In the genomic region with DNA sequence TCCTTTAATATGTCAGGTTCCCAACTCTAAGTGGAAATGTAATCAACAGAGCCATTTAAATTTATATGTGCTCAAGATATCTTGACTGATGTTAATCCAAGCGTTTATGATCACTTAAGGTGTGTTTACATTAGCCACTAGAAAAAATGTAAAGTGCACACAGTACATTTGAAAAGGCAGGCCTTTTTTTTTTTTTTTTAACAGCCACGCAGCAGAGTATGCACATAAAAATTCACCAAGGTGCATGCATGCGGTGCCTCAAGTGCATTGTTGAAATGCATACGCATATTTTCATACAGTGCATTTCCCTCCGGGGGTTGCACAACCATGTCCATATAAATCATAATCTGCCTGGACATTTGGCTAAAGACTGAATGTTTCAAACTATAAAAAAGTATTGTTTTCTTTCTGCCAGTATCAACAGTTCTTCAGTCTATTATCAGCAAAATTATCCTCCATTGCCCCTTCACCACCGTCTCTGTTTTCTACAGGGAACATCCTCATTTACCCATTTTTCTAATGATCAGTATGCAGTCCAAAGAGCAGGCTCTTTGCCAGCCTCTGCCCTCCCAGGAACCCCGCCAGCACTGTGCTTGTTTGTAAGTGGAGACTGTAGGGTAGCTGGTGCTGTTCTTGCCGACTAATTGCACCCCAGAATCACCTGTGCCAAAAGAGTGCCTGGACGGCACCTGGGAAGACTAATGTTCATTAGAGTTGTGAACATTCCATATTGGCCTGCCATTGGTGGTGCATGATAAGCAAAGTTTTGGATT, we compare ENCODE assay signal across 14 cellular contexts.
DNase-seq lines count a peak whose midpoint lies in the region; ATAC-seq and TF ChIP-seq lines count a peak whose summit lies in the region.
"Had no signal": no experiment of that assay in that cellular context is flagged by ENCODE, and none has a peak within 500 bp of the region (broad histone marks: within the 10 kb centered on the region; RNA-seq: fewer than 3 reads in every experiment).

No MANE protein-coding gene starts in this region.

- peak overlapping the region; percentile 54 for H3K4ac ChIP-seq in IMR-90 (ENCODE audit: low read depth, low read length)

- peak overlapping the region; percentile 21; the same call in 1 of the 2 replicates for H3K14ac ChIP-seq in IMR-90 (replicated peaks; ENCODE audit: low read depth, low read length)

- H2AFZ ChIP-seq in IMR-90 (replicated peaks; ENCODE audit: low read length, poor library complexity), result no peak overlapping the region

- TF ChIP-seq RAD21 in IMR-90 (IDR thresholded peaks at IDR 0.05; ENCODE audit: low read length), result no peak

- dilution Hi-C loops in IMR-90 (cut with HindIII; ENCODE audit: low sequenced_read_pairs, unreplicated experiment), result no loop called here

- H3K4me2 ChIP-seq in IMR-90 (ENCODE audit: low read depth, low read length), result peak overlapping the region; percentile 48; the same call in 1 of the 2 replicates
- H3K4me2 ChIP-seq: BLaER1 had no signal

- peak; percentile 8 for DNase-seq in IMR-90
- peak; percentile 68 to 88 for DNase-seq in NCI-H2081 (lab: John Stamatoyannopoulos, UW)
- peak; percentile 67 for DNase-seq in adipocyte (ENCODE audit: low read depth)
- peak in 2 of 3 donors; percentile 31 to 56 for DNase-seq in mucosa of descending colon
- DNase-seq in activated T-cell treated with anti-CD3 and anti-CD28 coated beads, Interleukin-2, amount 50 U/mL, for 48 hours, result no peak
- DNase-seq in sciatic nerve (ENCODE audit: low spot score), result no peak
- DNase-seq: activated CD8-positive, alpha-beta T cell treated with anti-CD3 and anti-CD28 coated beads, Interleukin-2, amount 10 ng/mL, durations not matched to agents 7 days and 5 days; activated gamma-delta T cell; dermis blood vessel endothelial cell; Karpas-422; NCI-H446 treated with DMSO at 0.1 percent for 48 hours; Peyer's patch had no signal

- in situ Hi-C loops in IMR-90 (cut with MboI; ENCODE audit: low sequenced_read_pairs), result no loop called here

- TF ChIP-seq CTCF in IMR-90 (conservative IDR thresholded peaks at IDR 0.05; ENCODE audit: low read depth, low read length), result no peak
- no peak for TF ChIP-seq CTCF in mucosa of descending colon (IDR thresholded peaks at IDR 0.05)

- peaks cover 25% of the 10 kb centered on the region for H3K4me1 ChIP-seq in IMR-90 (ENCODE audit: control insufficient read depth, insufficient read depth, low read length)
- H3K4me1 ChIP-seq in adipocyte (ENCODE audit: control insufficient read depth, insufficient read depth, low read length), result peaks cover 29% of the 10 kb centered on the region
- H3K4me1 ChIP-seq in mucosa of descending colon (ENCODE audit: low read depth), result peaks cover 5% of the 10 kb centered on the region

- peak overlapping the region in 1 of 2 experiments; percentile 1; a peak in 1 of 4 replicates for H4K8ac ChIP-seq in IMR-90 (ENCODE audit: low read depth in 2 of 2, low read length in 2 of 2)

- H3K4me3 ChIP-seq in IMR-90 (ENCODE audit: insufficient read depth, low read depth, low read length) (no peak overlapping the region), adipocyte (ENCODE audit: low read length) (no peak overlapping the region), mucosa of descending colon (no peak overlapping the region)
- H3K4me3 ChIP-seq: BLaER1, Peyer's patch had no signal

- peak overlapping the region; percentile 49 for H2BK120ac ChIP-seq in IMR-90 (ENCODE audit: low read depth, low read length)

- no peaks in the 10 kb centered on the region for H4K20me1 ChIP-seq in IMR-90 (ENCODE audit: insufficient read depth, low read length)
- H4K20me1 ChIP-seq: BLaER1 had no signal

- no peaks in the 10 kb centered on the region for H3K27me3 ChIP-seq in IMR-90 (ENCODE audit: control insufficient read depth, insufficient read depth, low read length)
- H3K27me3 ChIP-seq in adipocyte (replicated peaks; ENCODE audit: control insufficient read depth, insufficient read depth, low read length), result no peaks in the 10 kb centered on the region
- H3K27me3 ChIP-seq: BLaER1, Peyer's patch had no signal

- H3K9ac ChIP-seq in IMR-90 (ENCODE audit: low read depth, low read length), result no peak overlapping the region
- no peak overlapping the region for H3K9ac ChIP-seq in adipocyte (ENCODE audit: low read length)
- H3K9ac ChIP-seq: BLaER1 had no signal

- no peak overlapping the region for H3K56ac ChIP-seq in IMR-90 (ENCODE audit: extremely low read depth, insufficient read depth, low read length)

- peak overlapping the region; percentile 65 for H4K5ac ChIP-seq in IMR-90 (ENCODE audit: low read depth, low read length)

- H3K79me1 ChIP-seq in IMR-90 (ENCODE audit: low read depth in 1 of 2, low read length in 2 of 2), result no peaks in the 10 kb centered on the region

- peak overlapping the region; percentile 18 for H2BK5ac ChIP-seq in IMR-90 (ENCODE audit: low read depth, low read length, poor library complexity, severe bottlenecking)

- no peak overlapping the region for H2BK15ac ChIP-seq in IMR-90 (ENCODE audit: low read depth, low read length)

- H3K27ac ChIP-seq in IMR-90 (ENCODE audit: insufficient read depth, low read length), result peak overlapping the region; percentile 84; the same call in 1 of the 2 replicates
- H3K27ac ChIP-seq: BLaER1, Peyer's patch had no signal

- no peak for TF ChIP-seq POLR2A in IMR-90 (IDR thresholded peaks at IDR 0.05; ENCODE audit: low read depth, low read length)

- WGBS in IMR-90 (ENCODE audit: extremely low coverage in 2 of 2, insufficient read length in 1 of 2), 2 experiments, result no CpG with 5 or more reads among the region's 9 CpGs

- peaks cover 7% of the 10 kb centered on the region; the same call in 1 of the 2 replicates for H3K9me1 ChIP-seq in IMR-90 (ENCODE audit: insufficient read depth, low read length)

- H3K9me3 ChIP-seq in IMR-90 (ENCODE audit: control insufficient read depth, insufficient read depth, low read length) (no peaks in the 10 kb centered on the region), adipocyte (ENCODE audit: control insufficient read depth, low read length) (no peaks in the 10 kb centered on the region), mucosa of descending colon (no peaks in the 10 kb centered on the region)
- H3K9me3 ChIP-seq: Peyer's patch had no signal

- H3K36me3 ChIP-seq in IMR-90 (ENCODE audit: control insufficient read depth, insufficient read depth, low read length) (no peaks in the 10 kb centered on the region), adipocyte (ENCODE audit: control insufficient read depth, insufficient read depth, low read length, severe bottlenecking) (no peaks in the 10 kb centered on the region), mucosa of descending colon (ENCODE audit: low read depth) (no peaks in the 10 kb centered on the region)
- H3K36me3 ChIP-seq: BLaER1, Peyer's patch had no signal

- H2AK5ac ChIP-seq in IMR-90 (ENCODE audit: low read depth, low read length), result peak overlapping the region; percentile 13

- no peak overlapping the region for H2AK9ac ChIP-seq in IMR-90 (replicated peaks; ENCODE audit: low read depth, low read length, poor library complexity)

- BruUV-seq in IMR-90 (replicated peaks; lab: Mats Ljungman, UMichigan), result no TSS peak

- CTCF ChIA-PET in IMR-90 (lab: Yijun Ruan, JAX), result no interaction called here

- no peak overlapping the region for H3K23ac ChIP-seq in IMR-90 (ENCODE audit: low read depth, low read length)

- POLR2A ChIA-PET in IMR-90 (lab: Charles Lee; ENCODE audit: unreplicated experiment), result no interaction called here

- H2BK20ac ChIP-seq in IMR-90 (ENCODE audit: low read depth, low read length), result peak overlapping the region; percentile 32; the same call in 1 of the 2 replicates

- ATAC-seq in IMR-90 (ENCODE audit: low read depth) (peak; percentile 9; the same call in 1 of the 2 replicates), mucosa of descending colon (peak; percentile 76), GM18867 (IDR thresholded peaks at IDR 0.05; ENCODE audit: unreplicated experiment) (no peak), sciatic nerve (no peak)
- ATAC-seq: activated CD8-positive, alpha-beta T cell treated with anti-CD3 and anti-CD28 coated beads, Interleukin-2, amount 10 ng/mL, durations not matched to agents 7 days and 5 days had no signal

- H3K18ac ChIP-seq in IMR-90 (ENCODE audit: low read depth, low read length), result peak overlapping the region; percentile 87

- intact Hi-C loops in IMR-90 (cut with micrococcal nuclease) (loop anchor here (10.0 kb wide), 1 partner anchor 194 kb away; no protein-coding TSS in a partner anchor), mucosa of descending colon (cut with DNase I, micrococcal nuclease) (no loop called here), sciatic nerve (cut with DNase I) (no loop called here)

- H4K91ac ChIP-seq in IMR-90 (ENCODE audit: insufficient read depth, low read depth, low read length), result peak overlapping the region; percentile 55; the same call in 1 of the 2 replicates

TF ChIP-seq in IMR-90, 13 proteins besides CTCF, POLR2A, EP300 and RAD21:
- no peak for TF ChIP-seq RCOR1 (IDR thresholded peaks at IDR 0.05; ENCODE audit: insufficient replicate concordance, low read length)
- peak; percentile 23; the same call in 1 of the 2 replicates for TF ChIP-seq CEBPB (IDR thresholded peaks at IDR 0.05; ENCODE audit: low read depth, low read length)
- no peak for TF ChIP-seq MAFK (IDR thresholded peaks at IDR 0.05; ENCODE audit: low read depth, low read length)
TF ChIP-seq in IMR-90: peak in this region for 1.

Comparison
In these comparisons a context has a peak if more than half of its experiments do, and no peak if none do; other contexts are left out.
1. ATAC-seq: peak in IMR-90 (single experiment) and mucosa of descending colon (single experiment); none in GM18867 (single experiment) and sciatic nerve (single experiment).
2. DNase-seq: peak in IMR-90 (single experiment), NCI-H2081 (2 of 2), adipocyte (single experiment) and mucosa of descending colon (2 of 3); none in activated T-cell treated with anti-CD3 and anti-CD28 coated beads, Interleukin-2, amount 50 U/mL, for 48 hours (0 of 2) and sciatic nerve (single experiment).